Comparison of ENCODE assay signal across 19 cellular contexts in genomic region chr7:44156453-44157010, GRCh38. TPM values are rescaled to one million over a fixed set of nuclear protein-coding genes. Genes with fewer than 3 reads are reported as not detected.
"Had no signal": no experiment of that assay in that cellular context is flagged by ENCODE, and none has a peak within 500 bp of the region (broad histone marks: within the 10 kb centered on the region; RNA-seq: fewer than 3 reads in every experiment).

No MANE protein-coding gene starts in this region.

- H3K27ac ChIP-seq: left lung, lower lobe of right lung, neutrophil, right atrium auricular region had no signal

- H3K9me3 Mint-ChIP-seq: memory B cell, nephron progenitor cell had no signal

- H3K36me3 Mint-ChIP-seq: memory B cell had no signal

- ATAC-seq: left lung, lower lobe of right lung had no signal

- FAIRE-seq: colon, islet of Langerhans had no signal

- H3K27ac Mint-ChIP-seq: memory B cell had no signal

- H3K4me1 Mint-ChIP-seq: memory B cell had no signal

- H3K4me3 ChIP-seq: left lung, lower lobe of right lung, right atrium auricular region, smooth muscle cell had no signal

- DNase-seq: cerebellar nuclear complex; effector CD4-positive, alpha-beta T cell; foreskin melanocyte; hippocampal formation; left lung; lower lobe of right lung; midbrain; nephron progenitor cell; stimulated activated CD4-positive, alpha-beta T cell treated with anti-CD3 and anti-CD28 coated beads, Interleukin-2, amount 100 ng/mL, for 48 hours; stimulated activated naive CD4-positive, alpha-beta T cell treated with Interleukin-2 at 50 U/mL for 16 hours; trophoblast cell had no signal

- H3K4me3 Mint-ChIP-seq: memory B cell, nephron progenitor cell had no signal

RNA-seq across cellular contexts. Expression of gene MYL7, which starts 15.4 kb away (rescaled TPM):
- total RNA-seq: dermis microvascular lymphatic vessel endothelial cell, osteocyte had no signal

RNA-seq across cellular contexts. Expression of gene GCK, which starts 32.7 kb away (rescaled TPM):
- total RNA-seq: osteocyte had no signal
